In the genomic region with DNA sequence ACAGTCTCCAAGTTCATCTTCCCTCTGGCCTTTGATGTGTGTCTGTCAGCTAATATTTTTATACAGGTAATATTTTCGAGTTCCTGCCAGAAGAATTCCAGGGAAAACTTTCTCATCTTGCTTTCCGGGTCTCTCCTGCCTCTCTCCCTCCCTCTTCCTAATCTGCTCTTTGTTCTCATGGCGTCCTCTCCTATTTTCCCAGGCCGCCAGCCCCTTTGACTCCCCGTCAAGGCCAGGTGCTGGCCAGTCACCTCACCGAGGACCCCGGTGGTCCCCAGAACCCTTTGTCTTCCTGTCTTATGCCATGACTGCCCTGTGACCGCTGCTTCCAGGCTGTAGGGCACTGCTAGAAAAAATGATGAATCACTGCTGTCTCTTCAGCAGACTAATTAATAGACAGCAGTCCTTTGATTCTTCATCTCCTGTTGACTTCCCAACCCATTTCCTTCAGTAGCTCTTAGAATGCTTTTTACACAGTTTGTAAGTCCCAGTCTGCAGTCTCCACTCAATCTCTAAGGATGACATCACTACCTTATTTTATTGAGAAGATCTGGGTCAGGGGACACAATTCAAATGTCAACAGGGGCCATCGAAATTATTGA, we compare ENCODE assay signal across 18 cellular contexts. TPM values are rescaled to one million over a fixed set of nuclear protein-coding genes. Genes with fewer than 3 reads are reported as not detected.
DNase-seq lines count a peak whose midpoint lies in the region; TF ChIP-seq lines count a peak whose summit lies in the region.
"Had no signal": no experiment of that assay in that cellular context is flagged by ENCODE, and none has a peak within 500 bp of the region (broad histone marks: within the 10 kb centered on the region; RNA-seq: fewer than 3 reads in every experiment).

No MANE protein-coding gene starts in this region.

- TF ChIP-seq EP300 in transverse colon (IDR thresholded peaks at IDR 0.05; ENCODE audit: low read depth) = no peak

- peak; percentile 59 for DNase-seq in A172 (ENCODE audit: low spot score)
- peak; percentile 85 for DNase-seq in HT1080 (ENCODE audit: low read depth)
- DNase-seq in medulla oblongata (ENCODE audit: extremely low spot score) = peak; percentile 25
- DNase-seq in putamen (ENCODE audit: low spot score) = no peak
- DNase-seq in NCI-H748 treated with DMSO at 0.1 percent for 48 hours (lab: John Stamatoyannopoulos, UW) = no peak
- no peak for DNase-seq in NCI-H446 (lab: John Stamatoyannopoulos, UW)
- no peak for DNase-seq in transverse colon
- DNase-seq: activated CD4-positive, alpha-beta T cell treated with anti-CD3 and anti-CD28 coated beads, Interleukin-2, amount 10 ng/mL, durations not matched to agents 24 days and 14 days; activated T-cell treated with anti-CD3 and anti-CD28 coated beads, Interleukin-2, amount 50 U/mL, for 72 hours; amygdala; DMS153; effector memory CD4-positive, alpha-beta T cell; left lung; NCI-H1048; nucleus accumbens; T-helper 17 cell had no signal

- no peaks in the 10 kb centered on the region for H3K36me3 ChIP-seq in transverse colon
- H3K36me3 ChIP-seq: left lung, thoracic aorta had no signal

- H3K4me3 ChIP-seq in transverse colon = no peak overlapping the region
- H3K4me3 ChIP-seq: left lung, thoracic aorta had no signal

- TF ChIP-seq CTCF in transverse colon (IDR thresholded peaks at IDR 0.05) = no peak

- WGBS in transverse colon (ENCODE audit: low coverage in 1 of 2), 2 donors = 83 to 88% methylated on average over 1 to 9 of the region's 9 CpGs

- peaks cover 0 to 6% (median 0%) of the 10 kb centered on the region in 4 donors for H3K4me1 ChIP-seq in transverse colon

- H3K27ac ChIP-seq in cingulate gyrus (ENCODE audit: low read depth, low read length) (peak overlapping the region; percentile 70), transverse colon (no peak overlapping the region)
- H3K27ac ChIP-seq: thoracic aorta had no signal

- H3K27me3 ChIP-seq in transverse colon = no peaks in the 10 kb centered on the region
- H3K27me3 ChIP-seq: left lung had no signal

- in situ Hi-C loops in transverse colon (cut with MboI; ENCODE audit: low pct_ligation_motif_present in 1 of 4, low pct_unique_long_range_greater_than_20kb in 1 of 4, low sequenced_read_pairs in 3 of 4) = no loop called here

- no peaks in the 10 kb centered on the region for H3K9me3 ChIP-seq in transverse colon
- H3K9me3 ChIP-seq: left lung, thoracic aorta had no signal

- TF ChIP-seq POLR2A in transverse colon (IDR thresholded peaks at IDR 0.05) = no peak

- intact Hi-C loops in transverse colon (cut with DNase I; ENCODE audit: low total_unique reads) = no loop called here

RNA-seq across cellular contexts. Expression of gene PPFIBP1, which starts 40.7 kb away (rescaled TPM):
- total RNA-seq in A172 (2014; rRNA removed; shearing (Covaris generic)) = 43.2 and 82.3 TPM in 2 replicates
- 86.7 and 105 TPM in 2 replicates for total RNA-seq in HT1080 (2014; rRNA removed; shearing (Covaris generic))
- polyA plus RNA-seq in HT1080 (2015; cell fraction: cytosol; rRNA removed) = 106 and 155 TPM in 2 replicates
- polyA plus RNA-seq in HT1080 (2015; cell fraction: nucleus; rRNA removed) = 351 and 401 TPM in 2 replicates
- 10 to 100 TPM; 15.3 to 52.9 (median 39.8) TPM for total RNA-seq in transverse colon

Comparison
In these comparisons a context has a peak if more than half of its experiments do, and no peak if none do; other contexts are left out.
1. DNase-seq: peak in A172 (single experiment), HT1080 (single experiment) and medulla oblongata (single experiment); none in putamen (single experiment), NCI-H748 treated with DMSO at 0.1 percent for 48 hours (single experiment), NCI-H446 (0 of 2) and transverse colon (single experiment).